ENCODE assay signal across 19 cellular contexts in genomic region chr6:31479151-31479932, GRCh38. TPM values are rescaled to one million over a fixed set of nuclear protein-coding genes. Genes with fewer than 3 reads are reported as not detected.
DNase-seq lines count a peak whose midpoint lies in the region; ATAC-seq and TF ChIP-seq lines count a peak whose summit lies in the region.
"Had no signal": no experiment of that assay in that cellular context is flagged by ENCODE, and none has a peak within 500 bp of the region (broad histone marks: within the 10 kb centered on the region; RNA-seq: fewer than 3 reads in every experiment).

No MANE protein-coding gene starts in this region.

- H3K9me3 ChIP-seq in CD4-positive, alpha-beta memory T cell (ENCODE audit: control insufficient read depth in 1 of 2, low read length in 2 of 2): no peaks in the 10 kb centered on the region
- H3K9me3 ChIP-seq in esophagus muscularis mucosa (no peaks in the 10 kb centered on the region), right cardiac atrium (ENCODE audit: control insufficient read depth, low read length) (no peaks in the 10 kb centered on the region)
- H3K9me3 ChIP-seq: A549 had no signal

- H3K27ac Mint-ChIP-seq in CD4-positive, alpha-beta memory T cell: peak overlapping the region in 5 of 7 donors; percentile 39 to 81 (median 46)
- no peak overlapping the region for H3K27ac Mint-ChIP-seq in osteocyte (ENCODE audit: unreplicated experiment)

- peaks cover 0 to 3% of the 10 kb centered on the region in 2 donors for H3K36me3 Mint-ChIP-seq in CD4-positive, alpha-beta memory T cell
- no peaks in the 10 kb centered on the region for H3K36me3 Mint-ChIP-seq in osteocyte (ENCODE audit: unreplicated experiment)

- H3K27ac ChIP-seq in CD4-positive, alpha-beta memory T cell (ENCODE audit: low read depth, low read length): no peak overlapping the region
- H3K27ac ChIP-seq in esophagus muscularis mucosa (replicated peaks in 1 of 4) (no peak overlapping the region), right cardiac atrium (ENCODE audit: low read length) (no peak overlapping the region)
- H3K27ac ChIP-seq: A549, GM23248 had no signal

- H3K4me3 Mint-ChIP-seq in CD4-positive, alpha-beta memory T cell: no peak overlapping the region
- H3K4me3 Mint-ChIP-seq in osteocyte (ENCODE audit: unreplicated experiment): no peak overlapping the region
- H3K4me3 Mint-ChIP-seq: CD14-positive monocyte had no signal

- CTCF ChIA-PET in CD4-positive, alpha-beta memory T cell (lab: Charles Lee; ENCODE audit: partially characterized antibody): no interaction called here

- intact Hi-C loops in CD4-positive, alpha-beta memory T cell (cut with micrococcal nuclease): no loop called here
- intact Hi-C loops in esophagus muscularis mucosa (cut with DNase I) (no loop called here), right cardiac atrium (cut with DNase I) (no loop called here)

- TF ChIP-seq EP300 in esophagus muscularis mucosa (IDR thresholded peaks at IDR 0.05): no peak

- DNase-seq in CD4-positive, alpha-beta memory T cell: no peak
- DNase-seq in NCI-H82 (lab: John Stamatoyannopoulos, UW) (peak; percentile 96), esophagus muscularis mucosa (ENCODE audit: extremely low spot score) (peak; percentile 24), osteocyte (ENCODE audit: extremely low spot score, unreplicated experiment) (peak; percentile 57), NCI-H2171 treated with DMSO at 0.1 percent for 48 hours (lab: John Stamatoyannopoulos, UW) (no peak), right cardiac atrium (no peak)
- DNase-seq: Calu3, GM23248, H7, IMR-90 had no signal

- peaks cover 7% of the 10 kb centered on the region for H3K4me1 ChIP-seq in CD4-positive, alpha-beta memory T cell (ENCODE audit: insufficient read depth, low read length)
- H3K4me1 ChIP-seq in esophagus muscularis mucosa (no peaks in the 10 kb centered on the region), right cardiac atrium (ENCODE audit: control insufficient read depth, insufficient read depth, low read length) (no peaks in the 10 kb centered on the region)

- ATAC-seq in HG03025 (IDR thresholded peaks at IDR 0.05; ENCODE audit: low FRiP score, unreplicated experiment): no peak
- no peak for ATAC-seq in GM19023 (IDR thresholded peaks at IDR 0.05; ENCODE audit: unreplicated experiment)
- no peak for ATAC-seq in right cardiac atrium
- ATAC-seq: A549, GM12878 had no signal

- H3K27me3 ChIP-seq in CD4-positive, alpha-beta memory T cell (ENCODE audit: insufficient read depth, low read length): no peaks in the 10 kb centered on the region
- H3K27me3 ChIP-seq in esophagus muscularis mucosa (peaks cover 0 to 17% (median 2%) of the 10 kb centered on the region in 4 donors), right cardiac atrium (ENCODE audit: control insufficient read depth, insufficient read depth) (no peaks in the 10 kb centered on the region)

- TF ChIP-seq POLR2A in esophagus muscularis mucosa (IDR thresholded peaks at IDR 0.05; ENCODE audit: low read depth): no peak

- no peaks in the 10 kb centered on the region for H3K27me3 Mint-ChIP-seq in CD4-positive, alpha-beta memory T cell
- H3K27me3 Mint-ChIP-seq in osteocyte (ENCODE audit: unreplicated experiment): no peaks in the 10 kb centered on the region

- peaks cover 12 to 24% (median 19%) of the 10 kb centered on the region in 4 donors for H3K4me1 Mint-ChIP-seq in CD4-positive, alpha-beta memory T cell
- H3K4me1 Mint-ChIP-seq in osteocyte (ENCODE audit: unreplicated experiment): peaks cover 4% of the 10 kb centered on the region

- POLR2A ChIA-PET in CD4-positive, alpha-beta memory T cell (lab: Charles Lee; ENCODE audit: partially characterized antibody): interaction anchor here (1.1 to 3.1 kb wide), 2 partner anchors 9 to 78 kb away, joined by 3 to 10 read pairs; no protein-coding TSS in a partner anchor

- no peak for TF ChIP-seq CTCF in esophagus muscularis mucosa (IDR thresholded peaks at IDR 0.05)
- no peak for TF ChIP-seq CTCF in osteocyte (IDR thresholded peaks at IDR 0.05)

- 80% methylated on average over 5 of the region's 5 CpGs for WGBS in esophagus muscularis mucosa
- 77% methylated on average over 5 of the region's 5 CpGs for WGBS in right cardiac atrium

- H3K4me3 ChIP-seq in CD4-positive, alpha-beta memory T cell (ENCODE audit: low read length in 2 of 2): no peak overlapping the region
- H3K4me3 ChIP-seq in esophagus muscularis mucosa (no peak overlapping the region), right cardiac atrium (ENCODE audit: low read length) (no peak overlapping the region)
- H3K4me3 ChIP-seq: A549, GM12878, GM23248 had no signal

- no peaks in the 10 kb centered on the region for H3K36me3 ChIP-seq in CD4-positive, alpha-beta memory T cell (ENCODE audit: insufficient read depth, low read length)
- no peaks in the 10 kb centered on the region for H3K36me3 ChIP-seq in esophagus muscularis mucosa

- H3K9me3 Mint-ChIP-seq in CD4-positive, alpha-beta memory T cell: no peaks in the 10 kb centered on the region
- H3K9me3 Mint-ChIP-seq in osteocyte (ENCODE audit: unreplicated experiment): no peaks in the 10 kb centered on the region
- H3K9me3 Mint-ChIP-seq: CD14-positive monocyte had no signal

RNA-seq across cellular contexts. Expression of gene MICB, which starts 18.6 kb away (rescaled TPM):
- 10 to 100 TPM; 21.4 to 26.3 TPM for total RNA-seq in CD4-positive, alpha-beta memory T cell
- polyA plus RNA-seq in CD4-positive, alpha-beta memory T cell: 10 to 100 TPM in 1 of 2 donors, 1 to 10 TPM in 1; 8.0 to 11.5 TPM
- 1 to 10 TPM in 2 of 4 donors, under 1 TPM in 2; 0.46 to 2.9 (median 1.7) TPM for total RNA-seq in esophagus muscularis mucosa
- total RNA-seq in osteocyte: 12.1 and 13.8 TPM in 2 replicates
- 1 to 10 TPM; 1.6 to 1.8 (median 1.6) TPM for total RNA-seq in right cardiac atrium
- polyA plus RNA-seq in right cardiac atrium: 1.2 TPM

RNA-seq across cellular contexts. Expression of gene MCCD1, which starts 49.4 kb away (rescaled TPM):
- total RNA-seq in CD4-positive, alpha-beta memory T cell: not detected
- polyA plus RNA-seq in CD4-positive, alpha-beta memory T cell: not detected
- not detected for total RNA-seq in esophagus muscularis mucosa
- total RNA-seq in osteocyte: not detected in 2 replicates
- not detected for total RNA-seq in right cardiac atrium
- polyA plus RNA-seq in right cardiac atrium: not detected
- total RNA-seq: Calu3, G401, GM12878, GM23248, H7, HT-29, IMR-90 had no signal
- polyA plus RNA-seq: A549, AG04450, BJ, CD14-positive monocyte, GM12878, GM23248, IMR-90 had no signal

Comparison
In these comparisons a context has a peak if more than half of its experiments do, and no peak if none do; other contexts are left out.
1. DNase-seq: peak in NCI-H82 (single experiment), esophagus muscularis mucosa (single experiment) and osteocyte (single experiment); none in CD4-positive, alpha-beta memory T cell (0 of 5), NCI-H2171 treated with DMSO at 0.1 percent for 48 hours (single experiment) and right cardiac atrium (0 of 3).